13 cellular contexts compared by ENCODE assay signal in the genomic region with DNA sequence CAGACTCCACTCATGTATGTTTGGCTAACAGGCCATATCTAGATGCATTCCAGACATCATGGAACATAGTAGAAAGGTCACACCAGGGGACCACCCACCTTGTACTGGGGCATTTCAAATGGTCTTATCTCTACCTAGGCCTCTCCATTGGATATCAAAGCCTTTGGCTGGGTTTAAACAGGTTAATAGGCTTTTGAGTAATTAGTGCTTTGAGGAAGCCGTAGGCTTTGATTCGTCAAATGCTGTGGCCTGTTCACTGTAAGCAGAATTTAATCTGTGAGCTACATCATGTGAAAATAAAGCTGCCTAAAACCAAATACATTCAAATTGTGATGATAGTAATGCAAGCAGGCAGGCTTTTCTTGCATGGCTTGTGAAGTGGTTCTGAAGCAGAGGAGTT.
DNase-seq lines count a peak whose midpoint lies in the region; ATAC-seq and TF ChIP-seq lines count a peak whose summit lies in the region.
"Had no signal": no experiment of that assay in that cellular context is flagged by ENCODE, and none has a peak within 500 bp of the region (broad histone marks: within the 10 kb centered on the region; RNA-seq: fewer than 3 reads in every experiment).

No MANE protein-coding gene starts in this region.

- H3K27me3 ChIP-seq in WERI-Rb-1 (ENCODE audit: insufficient read depth, low read depth, severe bottlenecking) (no peaks in the 10 kb centered on the region), esophagus muscularis mucosa (no peaks in the 10 kb centered on the region)

- peak overlapping the region; percentile 46 for H3K27ac Mint-ChIP-seq in type B pancreatic cell
- H3K27ac Mint-ChIP-seq: B cell; CD4-positive, alpha-beta memory T cell; IgD-negative memory B cell had no signal

- H3K27ac ChIP-seq in WERI-Rb-1, result peak overlapping the region; percentile 54
- no peak overlapping the region for H3K27ac ChIP-seq in esophagus muscularis mucosa (replicated peaks in 1 of 4)
- H3K27ac ChIP-seq: C4-2B had no signal

- TF ChIP-seq POLR2A in esophagus muscularis mucosa (IDR thresholded peaks at IDR 0.05; ENCODE audit: low read depth), result no peak

- H3K27me3 Mint-ChIP-seq in type B pancreatic cell, result no peaks in the 10 kb centered on the region
- H3K27me3 Mint-ChIP-seq: B cell, IgD-negative memory B cell had no signal

- no peak for TF ChIP-seq EP300 in esophagus muscularis mucosa (IDR thresholded peaks at IDR 0.05)

- H3K4me3 ChIP-seq in WERI-Rb-1 (ENCODE audit: low read depth, low read length) (no peak overlapping the region), esophagus muscularis mucosa (no peak overlapping the region)

- no peak for ATAC-seq in HG03025 (IDR thresholded peaks at IDR 0.05; ENCODE audit: low FRiP score, unreplicated experiment)
- no peak for ATAC-seq in HG02981 (IDR thresholded peaks at IDR 0.05; ENCODE audit: unreplicated experiment)

- no peaks in the 10 kb centered on the region for H3K36me3 ChIP-seq in WERI-Rb-1
- H3K36me3 ChIP-seq in esophagus muscularis mucosa, result no peaks in the 10 kb centered on the region

- H3K4me3 Mint-ChIP-seq in type B pancreatic cell, result no peak overlapping the region
- H3K4me3 Mint-ChIP-seq: B cell; CD4-positive, alpha-beta memory T cell; IgD-negative memory B cell had no signal

- no peak for TF ChIP-seq CTCF in WERI-Rb-1 (IDR thresholded peaks at IDR 0.05; ENCODE audit: low read depth, low read length)
- TF ChIP-seq CTCF in esophagus muscularis mucosa (IDR thresholded peaks at IDR 0.05), result no peak
- TF ChIP-seq CTCF in type B pancreatic cell (conservative IDR thresholded peaks at IDR 0.05), result no peak

- peaks cover 7% of the 10 kb centered on the region for H3K9me3 Mint-ChIP-seq in type B pancreatic cell

- peaks cover 40% of the 10 kb centered on the region for H3K4me1 Mint-ChIP-seq in type B pancreatic cell (ENCODE audit: unreplicated experiment)
- H3K4me1 Mint-ChIP-seq: B cell had no signal

- peaks cover 11 to 17% (median 14%) of the 10 kb centered on the region in 4 donors for H3K4me1 ChIP-seq in esophagus muscularis mucosa

- intact Hi-C loops in esophagus muscularis mucosa (cut with DNase I), result no loop called here

- DNase-seq in NCI-H82 (lab: John Stamatoyannopoulos, UW) (peak; percentile 94), WERI-Rb-1 (peak; percentile 57), esophagus muscularis mucosa (ENCODE audit: extremely low spot score) (peak; percentile 50), type B pancreatic cell (ENCODE audit: extremely low spot score, unreplicated experiment) (no peak), GDM1 (lab: John Stamatoyannopoulos, UW) (no peak)
- DNase-seq: CD4-positive, alpha-beta memory T cell; DMS153; DND-41 had no signal

- no peaks in the 10 kb centered on the region for H3K36me3 Mint-ChIP-seq in type B pancreatic cell
- H3K36me3 Mint-ChIP-seq: IgD-negative memory B cell had no signal

- H3K9me3 ChIP-seq in WERI-Rb-1 (ENCODE audit: severe bottlenecking) (peaks cover 3% of the 10 kb centered on the region), esophagus muscularis mucosa (no peaks in the 10 kb centered on the region)

- 94% methylated on average over 2 of the region's 2 CpGs for WGBS in esophagus muscularis mucosa

Comparison
In these comparisons a context has a peak if more than half of its experiments do, and no peak if none do; other contexts are left out.
1. DNase-seq: peak in NCI-H82 (single experiment), WERI-Rb-1 (single experiment) and esophagus muscularis mucosa (single experiment); none in type B pancreatic cell (single experiment) and GDM1 (single experiment).